Comparison of ENCODE assay signal across 8 cellular contexts in the genomic region with DNA sequence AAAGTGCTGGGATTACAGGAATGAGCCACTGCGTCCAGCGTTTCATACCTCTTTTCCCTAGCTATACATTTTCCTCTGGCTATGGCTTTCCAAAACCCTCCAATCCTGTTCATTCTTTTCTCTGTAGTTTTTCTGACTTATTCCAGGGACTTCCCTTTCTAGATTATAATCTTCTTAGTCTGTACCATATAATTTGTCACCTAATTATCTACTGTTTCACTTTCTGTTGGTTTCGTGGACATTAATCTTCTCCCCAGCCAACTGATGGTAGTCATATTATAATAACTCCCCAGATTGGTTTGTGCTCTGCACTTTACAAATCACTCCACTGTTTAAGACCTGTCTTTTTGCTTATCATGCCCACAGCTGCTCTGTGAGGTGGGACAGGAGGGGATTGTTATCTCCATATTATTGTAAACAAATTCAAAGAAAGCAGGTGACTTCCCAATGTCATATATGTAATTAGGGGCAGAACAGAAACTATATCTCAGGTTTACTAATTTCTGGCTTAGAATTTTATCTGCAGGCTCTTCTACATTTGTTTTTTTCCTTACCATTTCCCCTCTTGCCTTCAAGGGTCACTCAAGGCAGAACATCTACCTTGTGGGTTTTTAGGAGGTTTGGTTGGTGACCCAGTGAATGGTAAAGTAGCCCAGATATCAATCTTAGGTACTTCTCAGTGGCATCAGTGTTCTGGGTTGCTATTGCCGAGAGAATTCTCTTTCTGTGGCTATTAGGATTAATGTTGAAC.
A peak's percentile ranks its signal among the peaks of the same experiment; 100 is the strongest.
DNase-seq lines count a peak whose midpoint lies in the region; ATAC-seq and TF ChIP-seq lines count a peak whose summit lies in the region.

No MANE protein-coding gene starts in this region.

- no peaks in the 10 kb centered on the region for H3K9me3 Mint-ChIP-seq in memory B cell

- peak overlapping the region; percentile 6; the same call in 1 of the 2 replicates for H3K4me3 ChIP-seq in GM12864 (ENCODE audit: low read depth, low read length)

- peaks cover 68% of the 10 kb centered on the region for H3K4me1 Mint-ChIP-seq in memory B cell

- H3K4me3 Mint-ChIP-seq in memory B cell: peak overlapping the region; percentile 12

- peak overlapping the region; percentile 94 for H3K27ac Mint-ChIP-seq in memory B cell

- TF ChIP-seq CTCF in GM12864 (IDR thresholded peaks at IDR 0.05; ENCODE audit: low read depth, low read length, missing control alignments): no peak

- DNase-seq in GM12864 (ENCODE audit: low read depth) (no peak), NCI-H2227 treated with DMSO at 0.1 percent for 48 hours (lab: John Stamatoyannopoulos, UW) (peak; percentile 79), memory B cell (ENCODE audit: low spot score in 2 of 2) (no peak), NCI-H146 (lab: John Stamatoyannopoulos, UW) (no peak), NCI-H2029 (lab: John Stamatoyannopoulos, UW) (no peak), RKO (ENCODE audit: low spot score) (no peak)

- peak; percentile 48 for ATAC-seq in GM21515 (IDR thresholded peaks at IDR 0.05; ENCODE audit: unreplicated experiment)
- ATAC-seq in memory B cell (ENCODE audit: low read depth): peak; percentile 56
- no peak for ATAC-seq in HG02571 (IDR thresholded peaks at IDR 0.05; ENCODE audit: unreplicated experiment)

- H3K36me3 Mint-ChIP-seq in memory B cell: peaks cover 2% of the 10 kb centered on the region

- H3K27me3 Mint-ChIP-seq in memory B cell: no peaks in the 10 kb centered on the region
